Comparison of ENCODE assay signal across 8 cellular contexts in the genomic region with DNA sequence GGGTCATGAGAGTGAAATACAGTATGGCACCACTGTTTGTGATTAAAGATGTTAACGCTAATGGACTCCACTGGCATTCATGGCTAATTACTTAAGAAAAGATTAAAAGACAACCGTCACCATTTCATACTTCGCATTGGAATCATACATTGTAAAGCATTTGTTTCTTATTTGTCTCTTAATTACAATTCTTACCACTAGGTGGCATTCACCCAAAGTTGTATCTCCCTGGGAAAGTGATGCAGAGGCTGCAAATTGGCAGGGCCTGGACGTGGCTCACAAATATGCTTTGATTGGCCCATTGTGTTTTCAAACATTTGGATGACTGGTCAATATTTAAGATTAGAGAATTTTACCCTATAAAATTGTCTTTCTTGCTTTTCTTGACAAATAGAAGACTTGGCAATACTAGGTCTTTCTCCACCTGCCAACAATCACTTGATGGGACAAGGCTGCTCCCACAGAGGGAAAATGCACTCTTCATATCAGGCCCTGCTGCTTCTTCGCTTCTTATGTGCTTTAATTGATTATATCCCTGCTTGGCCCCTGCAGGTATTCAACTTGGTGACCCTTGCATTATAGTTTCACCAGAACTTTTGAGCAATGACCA.
A peak's percentile ranks its signal among the peaks of the same experiment; 100 is the strongest.
DNase-seq lines count a peak whose midpoint lies in the region; ATAC-seq, FAIRE-seq and TF ChIP-seq lines count a peak whose summit lies in the region.

No MANE protein-coding gene starts in this region.

- DNase-seq in GDM1 (lab: John Stamatoyannopoulos, UW), result peak; percentile 13
- DNase-seq in NCI-H446 (lab: John Stamatoyannopoulos, UW), result peak; percentile 32 to 73
- DNase-seq in adipocyte (ENCODE audit: low read depth), result peak; percentile 88
- no peak for DNase-seq in right atrium auricular region (ENCODE audit: low spot score)
- peak; percentile 6 for DNase-seq in skeletal muscle cell (ENCODE audit: low read depth)

- FAIRE-seq in A204.1 (lab: Jason Lieb, UNC), result peak; percentile 88

- H3K27me3 ChIP-seq in adipocyte (replicated peaks; ENCODE audit: control insufficient read depth, insufficient read depth, low read length) (no peaks in the 10 kb centered on the region), right atrium auricular region (no peaks in the 10 kb centered on the region)

- H3K36me3 ChIP-seq in adipocyte (ENCODE audit: control insufficient read depth, insufficient read depth, low read length, severe bottlenecking) (no peaks in the 10 kb centered on the region), right atrium auricular region (no peaks in the 10 kb centered on the region)

- peaks cover 7% of the 10 kb centered on the region for H3K4me1 ChIP-seq in adipocyte (ENCODE audit: control insufficient read depth, insufficient read depth, low read length)
- H3K4me1 ChIP-seq in right atrium auricular region, result no peaks in the 10 kb centered on the region

- H3K9ac ChIP-seq in adipocyte (ENCODE audit: low read length), result no peak overlapping the region

- H3K9me3 ChIP-seq in adipocyte (ENCODE audit: control insufficient read depth, low read length), result no peaks in the 10 kb centered on the region
- H3K9me3 ChIP-seq in right atrium auricular region, result no peaks in the 10 kb centered on the region

- H3K4me3 ChIP-seq in adipocyte (ENCODE audit: low read length) (no peak overlapping the region), right atrium auricular region (no peak overlapping the region), skeletal muscle cell (ENCODE audit: low read depth, low read length) (no peak overlapping the region)

- ATAC-seq in HG02870 (IDR thresholded peaks at IDR 0.05; ENCODE audit: unreplicated experiment), result peak; percentile 49
- no peak for ATAC-seq in HG03460 (IDR thresholded peaks at IDR 0.05; ENCODE audit: unreplicated experiment)

- H3K27ac ChIP-seq in right atrium auricular region, result no peak overlapping the region

- TF ChIP-seq CTCF in right atrium auricular region (IDR thresholded peaks at IDR 0.05), result peak; percentile 38 to 76
